ENCODE assay signal across 11 cellular contexts in the genomic region with DNA sequence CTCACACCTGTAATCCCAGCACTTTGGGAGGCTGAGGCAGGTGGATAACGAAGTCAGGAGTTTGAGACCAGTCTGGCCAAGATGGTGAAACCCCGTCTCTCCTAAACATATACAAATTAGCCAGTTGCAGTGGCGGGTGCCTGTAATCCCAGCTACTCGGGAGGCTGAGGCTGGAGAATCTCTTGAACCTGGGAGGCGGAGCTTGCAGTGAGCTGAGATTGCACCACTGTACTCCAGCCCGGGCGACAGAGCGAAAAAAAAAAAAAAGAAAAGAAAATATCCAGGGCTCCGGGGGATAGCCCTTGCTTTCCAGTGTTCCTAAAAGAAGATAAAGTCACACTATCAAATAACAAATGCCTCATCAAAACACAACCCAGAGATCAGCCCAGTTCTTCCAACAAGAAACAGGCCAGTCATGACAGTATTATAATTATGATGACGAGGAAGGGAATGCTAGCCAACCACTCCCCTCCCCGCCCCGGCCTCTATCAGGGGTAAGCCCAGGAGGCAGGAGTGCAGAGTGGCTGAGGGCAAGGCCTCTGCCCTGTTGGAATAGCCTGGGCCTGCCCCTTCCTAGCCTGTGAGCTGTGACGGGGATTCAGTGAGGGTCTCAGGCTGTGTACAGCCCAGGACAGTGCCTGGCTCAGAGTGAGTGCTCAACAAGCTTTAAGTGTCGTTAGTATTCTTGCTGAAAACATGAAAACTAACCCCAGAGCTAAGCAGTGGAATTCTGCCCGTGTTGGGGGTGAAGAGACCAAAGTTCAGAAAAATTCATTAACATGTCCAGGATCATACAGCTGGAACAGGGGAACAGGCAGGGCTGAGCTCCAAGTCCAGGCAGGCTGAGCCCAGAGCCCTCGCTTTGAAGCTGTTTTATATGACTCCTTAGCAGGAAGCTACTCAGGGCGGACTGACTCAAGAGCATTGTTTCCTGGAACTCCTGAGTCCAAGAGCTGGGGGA. TPM values are rescaled to one million over a fixed set of nuclear protein-coding genes. Genes with fewer than 3 reads are reported as not detected.
DNase-seq lines count a peak whose midpoint lies in the region; ATAC-seq, FAIRE-seq and TF ChIP-seq lines count a peak whose summit lies in the region.
"Had no signal": no experiment of that assay in that cellular context is flagged by ENCODE, and none has a peak within 500 bp of the region (broad histone marks: within the 10 kb centered on the region; RNA-seq: fewer than 3 reads in every experiment).

No MANE protein-coding gene starts in this region.

- H3K4me3 ChIP-seq in HUES6 (ENCODE audit: low read depth, low read length) (no peak overlapping the region), H1 (ENCODE audit: extremely low read depth in 1 of 4, insufficient read depth in 2 of 4, low read depth in 3 of 4, low read length in 4 of 4) (no peak overlapping the region), stomach (no peak overlapping the region)

- H3K27me3 ChIP-seq in HUES6 (ENCODE audit: control insufficient read depth, insufficient read depth, low read length) (peaks cover 13% of the 10 kb centered on the region; the same call in 1 of the 2 replicates), H1 (replicated peaks in 1 of 4; ENCODE audit: control insufficient read depth in 3 of 4, extremely low read depth in 1 of 4, insufficient read depth in 3 of 4, low read length in 3 of 4) (no peaks in the 10 kb centered on the region), stomach (peaks cover 0 to 25% (median 5%) of the 10 kb centered on the region in 3 donors)

- H3K36me3 Mint-ChIP-seq in activated naive CD4-positive, alpha-beta T cell treated with anti-CD3 and anti-CD28 coated beads, Interleukin-2, amount 10 ng/mL, durations not matched to agents 7 days and 5 days: no peaks in the 10 kb centered on the region
- H3K36me3 Mint-ChIP-seq: activated naive CD8-positive, alpha-beta T cell had no signal

- no peak for TF ChIP-seq CTCF in H1 (IDR thresholded peaks at IDR 0.05; ENCODE audit: control extremely low read depth in 1 of 3, insufficient read depth in 1 of 3, low read depth in 1 of 3, low read length in 3 of 3)
- no peak for TF ChIP-seq CTCF in stomach (IDR thresholded peaks at IDR 0.05)

- H3K18ac ChIP-seq in H1 (ENCODE audit: extremely low read depth, low read length): peak overlapping the region; percentile 38

- CTCF ChIA-PET in H1 (lab: Charles Lee; ENCODE audit: partially characterized antibody): interaction anchor here (0.6 to 59.4 kb wide), 9 partner anchors 11 to 273 kb away, joined by 3 to 1374 read pairs (median 10); no protein-coding TSS in a partner anchor
- CTCF ChIA-PET in activated naive CD4-positive, alpha-beta T cell treated with anti-CD3 and anti-CD28 coated beads, Interleukin-2, amount 10 ng/mL, durations not matched to agents 7 days and 5 days (lab: Charles Lee): interaction anchor here (1.1 kb wide), 1 partner anchor 275 kb away, joined by 3 read pairs; no protein-coding TSS in a partner anchor

- H3K56ac ChIP-seq in H1 (replicated peaks; ENCODE audit: insufficient read length, low read depth, low read length): no peak overlapping the region

- H3K27ac ChIP-seq in HUES6 (ENCODE audit: low read depth, low read length): no peak overlapping the region
- no peak overlapping the region for H3K27ac ChIP-seq in H1 (ENCODE audit: low read depth, low read length)
- H3K27ac ChIP-seq in stomach: peak overlapping the region in 2 of 5 donors; percentile 5 to 61

- FAIRE-seq in H1 (lab: Jason Lieb, UNC): no peak

- no peak overlapping the region for H3K23ac ChIP-seq in H1 (ENCODE audit: insufficient read length)

- H3K9me3 Mint-ChIP-seq in activated naive CD4-positive, alpha-beta T cell treated with anti-CD3 and anti-CD28 coated beads, Interleukin-2, amount 10 ng/mL, durations not matched to agents 7 days and 5 days: no peaks in the 10 kb centered on the region

- 0 out of 2 replicates have a peak overlapping the region, but pooled peaks have one; percentile 29 for H2BK15ac ChIP-seq in H1 (ENCODE audit: low read length)

- H3K27ac Mint-ChIP-seq in activated naive CD4-positive, alpha-beta T cell treated with anti-CD3 and anti-CD28 coated beads, Interleukin-2, amount 10 ng/mL, durations not matched to agents 7 days and 5 days: no peak overlapping the region
- H3K27ac Mint-ChIP-seq: activated naive CD8-positive, alpha-beta T cell had no signal

- H4K5ac ChIP-seq in H1 (ENCODE audit: insufficient read length, low read depth, low read length): no peak overlapping the region

- peaks cover 10% of the 10 kb centered on the region; the same call in 1 of the 2 replicates for H3K4me1 ChIP-seq in HUES6 (ENCODE audit: control insufficient read depth, insufficient read depth, low read length)
- H3K4me1 ChIP-seq in H1 (replicated peaks in 1 of 4; ENCODE audit: control insufficient read depth in 3 of 4, insufficient read depth in 4 of 4, low read length in 3 of 4): peaks cover 0 to 6% (median 3%) of the 10 kb centered on the region in 4 experiments; a peak in 4 of 7 replicates
- peaks cover 0 to 31% (median 17%) of the 10 kb centered on the region in 4 donors for H3K4me1 ChIP-seq in stomach

- H2BK12ac ChIP-seq in H1 (ENCODE audit: low read depth, low read length): no peak overlapping the region; the same call in 1 of the 2 replicates

- no peak overlapping the region for H3K4me2 ChIP-seq in H1 (ENCODE audit: insufficient read depth in 1 of 2, low read depth in 2 of 2, low read length in 2 of 2)

- peaks cover 54% of the 10 kb centered on the region for H3K27me3 Mint-ChIP-seq in activated naive CD4-positive, alpha-beta T cell treated with anti-CD3 and anti-CD28 coated beads, Interleukin-2, amount 10 ng/mL, durations not matched to agents 7 days and 5 days

- H3K4me3 Mint-ChIP-seq in activated naive CD4-positive, alpha-beta T cell treated with anti-CD3 and anti-CD28 coated beads, Interleukin-2, amount 10 ng/mL, durations not matched to agents 7 days and 5 days: no peak overlapping the region
- H3K4me3 Mint-ChIP-seq: activated naive CD8-positive, alpha-beta T cell had no signal

- no peaks in the 10 kb centered on the region for H3K23me2 ChIP-seq in H1 (ENCODE audit: low read depth, low read length)

- no peak for TF ChIP-seq POLR2A in H1 (IDR thresholded peaks at IDR 0.05; ENCODE audit: control extremely low read depth in 1 of 2, low read depth in 2 of 2, low read length in 2 of 2)
- TF ChIP-seq POLR2A in stomach (IDR thresholded peaks at IDR 0.05): no peak

- POLR2A ChIA-PET in H1 (lab: Charles Lee; ENCODE audit: partially characterized antibody): interaction anchor here (1.3 kb wide), 1 partner anchor 21 kb away, joined by 3 read pairs; no protein-coding TSS in a partner anchor

- H3K9me3 ChIP-seq in HUES6 (ENCODE audit: control insufficient read depth, insufficient read depth, low read depth, low read length) (peaks cover 5% of the 10 kb centered on the region; the same call in 1 of the 2 replicates), H1 (ENCODE audit: insufficient read depth in 2 of 2, low read depth in 1 of 2, low read length in 1 of 2) (no peaks in the 10 kb centered on the region), stomach (no peaks in the 10 kb centered on the region)

- H3K4ac ChIP-seq in H1 (replicated peaks; ENCODE audit: insufficient read length, low read depth, low read length): no peak overlapping the region

- H2BK5ac ChIP-seq in H1 (ENCODE audit: low read depth, low read length): no peak overlapping the region

- 0 out of 2 replicates have a peak overlapping the region, but pooled peaks have one; percentile 48 for H2BK20ac ChIP-seq in H1 (ENCODE audit: low read length)

- H4K8ac ChIP-seq in H1 (ENCODE audit: extremely low read depth, insufficient read depth, low read length): no peak overlapping the region

- no peak overlapping the region for H3K14ac ChIP-seq in H1 (ENCODE audit: insufficient read length)

- H3K9ac ChIP-seq in HUES6 (ENCODE audit: low read length) (peak overlapping the region; percentile 3), H1 (replicated peaks in 1 of 4; ENCODE audit: extremely low read depth in 1 of 4, low read depth in 3 of 4, low read length in 3 of 4) (no peak overlapping the region)

- ATAC-seq in left lobe of liver: peak; percentile 77

- 84% methylated on average over 15 of the region's 17 CpGs; no CpG with 5 or more reads in 1 of the 2 experiments for WGBS in H1 (ENCODE audit: extremely low coverage in 1 of 2, insufficient coverage in 1 of 2, insufficient read length in 1 of 2, insufficient replicate concordance in 2 of 2, low coverage in 1 of 2, low lambda C conversion rate in 2 of 2, missing lambda C conversion rate in 1 of 2), 2 experiments
- 49 to 55% (median 54%) methylated on average over 17 of the region's 17 CpGs for WGBS in stomach, 5 donors

- H3K79me2 ChIP-seq in H1 (ENCODE audit: control insufficient read depth in 1 of 2, insufficient read depth in 2 of 2, low read length in 2 of 2): no peaks in the 10 kb centered on the region

- peaks cover 0 to 1% of the 10 kb centered on the region in 2 experiments for H4K20me1 ChIP-seq in H1 (replicated peaks in 1 of 2; ENCODE audit: control insufficient read depth in 1 of 2, insufficient read depth in 2 of 2, low read length in 2 of 2)

- TF ChIP-seq RAD21 in H1 (IDR thresholded peaks at IDR 0.05 in 1 of 2, conservative IDR thresholded peaks at IDR 0.05 in 1 of 2; ENCODE audit: low read depth in 2 of 2, low read length in 2 of 2): no peak

- no peak for TF ChIP-seq EP300 in H1 (IDR thresholded peaks at IDR 0.05; ENCODE audit: borderline replicate concordance in 1 of 2, low read depth in 2 of 2, low read length in 2 of 2)
- no peak for TF ChIP-seq EP300 in stomach (IDR thresholded peaks at IDR 0.05)

- H3K79me1 ChIP-seq in H1 (ENCODE audit: low read depth, low read length): no peaks in the 10 kb centered on the region

- no peak overlapping the region for H2BK120ac ChIP-seq in H1 (replicated peaks; ENCODE audit: low read depth, low read length)

- no peaks in the 10 kb centered on the region for H3K4me1 Mint-ChIP-seq in activated naive CD4-positive, alpha-beta T cell treated with anti-CD3 and anti-CD28 coated beads, Interleukin-2, amount 10 ng/mL, durations not matched to agents 7 days and 5 days

- H2AK5ac ChIP-seq in H1 (ENCODE audit: low read depth, low read length): no peak overlapping the region; the same call in 1 of the 2 replicates

- no peaks in the 10 kb centered on the region for H3K36me3 ChIP-seq in HUES6 (ENCODE audit: control insufficient read depth, insufficient read depth, low read length)
- no peaks in the 10 kb centered on the region for H3K36me3 ChIP-seq in H1 (ENCODE audit: control insufficient read depth in 2 of 4, insufficient read depth in 4 of 4, low read length in 3 of 4)
- no peaks in the 10 kb centered on the region for H3K36me3 ChIP-seq in stomach

- DNase-seq in H1 (ENCODE audit: low read depth in 1 of 2, low spot score in 2 of 2): no peak
- DNase-seq in left lobe of liver (ENCODE audit: low spot score): peak; percentile 93
- peak; percentile 30 for DNase-seq in stomach
- DNase-seq in activated naive CD4-positive, alpha-beta T cell treated with anti-CD3 and anti-CD28 coated beads, Interleukin-2, amount 10 ng/mL, durations not matched to agents 7 days and 5 days: no peak
- DNase-seq in cerebellum (ENCODE audit: low spot score): no peak
- DNase-seq in NCI-H526 treated with DMSO at 0.1 percent for 48 hours (lab: John Stamatoyannopoulos, UW): no peak
- no peak for DNase-seq in iPS-NIHi7 (ENCODE audit: extremely low spot score)
- DNase-seq: Karpas-422; stimulated activated CD4-positive, alpha-beta T cell treated with anti-CD3 and anti-CD28 coated beads, Interleukin-1b, Interleukin-23, amount 100 ng/mL, for 48 hours had no signal

- intact Hi-C loops in stomach (cut with DNase I; ENCODE audit: low total_unique reads): no loop called here

- H2AFZ ChIP-seq in H1 (ENCODE audit: low read length): peak overlapping the region; percentile 1; the same call in 1 of the 2 replicates

- H4K91ac ChIP-seq in H1 (replicated peaks; ENCODE audit: insufficient read length, low read length): no peak overlapping the region

RNA-seq across cellular contexts. Expression of gene FAM241B, which starts 54.3 kb away (rescaled TPM):
- 18.6 and 19.3 TPM in 2 replicates for total RNA-seq in H1 (2021; fragmentation: NEBNext Ultra II Directional; extraction: Animal tissue kit (Norgen Biotek cat#: 25700))
- polyA plus RNA-seq in H1 (2011; rRNA removed) (29.2 and 30.1 TPM in 2 replicates), stomach (1 to 10 TPM; 4.0 to 7.4 (median 4.6) TPM)
- polyA plus RNA-seq in H1 (2011; cell fraction: cytosol; rRNA removed): 33.7 TPM
- 23.0 TPM for polyA plus RNA-seq in H1 (2011; cell fraction: nucleus; rRNA removed)
- polyA plus RNA-seq in H1 (2012, experiment 1 of 2): 24.7 to 33.7 TPM (median 28.7 TPM) in 4 replicates
- polyA plus RNA-seq in H1 (2012, experiment 2 of 2): 21.4 TPM
- 18.9 TPM for polyA plus RNA-seq in H1 (2013, experiment 1 of 2)
- polyA plus RNA-seq in H1 (2013, experiment 2 of 2): 20.3 TPM
- polyA minus RNA-seq in H1 (2011; rRNA and poly(A)+ RNA removed): 9.3 and 11.0 TPM in 2 replicates
- 8.7 TPM for polyA minus RNA-seq in H1 (2011; cell fraction: cytosol; rRNA and poly(A)+ RNA removed)
- polyA minus RNA-seq in H1 (2011; cell fraction: nucleus; rRNA and poly(A)+ RNA removed): 14.9 TPM
- total RNA-seq in left lobe of liver (1.2 TPM), stomach (under 1 TPM in 2 of 5 donors, not detected in 3; 0.55 to 0.58 TPM), cerebellum (11.3 TPM)

Comparison
In these comparisons a context has a peak if more than half of its experiments do, and no peak if none do; other contexts are left out.
1. DNase-seq: peak in left lobe of liver (single experiment) and stomach (single experiment); none in H1 (0 of 2), activated naive CD4-positive, alpha-beta T cell treated with anti-CD3 and anti-CD28 coated beads, Interleukin-2, amount 10 ng/mL, durations not matched to agents 7 days and 5 days (single experiment), cerebellum (single experiment), NCI-H526 treated with DMSO at 0.1 percent for 48 hours (single experiment) and iPS-NIHi7 (single experiment).